3 cellular contexts compared by ENCODE assay signal in the genomic region with DNA sequence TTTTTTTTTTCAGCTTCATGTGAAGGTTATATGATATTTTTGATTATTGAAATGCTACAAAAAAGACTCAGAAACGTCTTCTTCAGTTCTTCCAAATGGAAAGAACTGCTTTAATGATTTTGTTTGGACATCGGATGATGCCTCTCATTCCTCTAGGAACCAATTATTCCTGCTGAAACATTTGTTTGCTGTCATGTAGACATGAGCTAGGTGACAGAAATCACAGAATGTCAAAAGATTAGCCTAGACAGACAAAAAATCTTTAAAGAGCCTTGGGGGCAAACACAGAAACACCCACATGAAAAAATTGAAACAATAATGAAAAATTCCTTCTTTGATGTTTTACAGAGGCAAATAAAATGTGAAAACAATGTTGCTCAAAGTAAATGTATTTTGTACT.
"Had no signal": no experiment of that assay in that cellular context is flagged by ENCODE, and none has a peak within 500 bp of the region (broad histone marks: within the 10 kb centered on the region; RNA-seq: fewer than 3 reads in every experiment).

No MANE protein-coding gene starts in this region.

- DNase-seq: GDM1, GF-D8 had no signal

- H3K4me3 ChIP-seq: GM12878 had no signal
